ENCODE assay signal across 21 cellular contexts in genomic region chr5:176418251-176418650, GRCh38. TPM values are rescaled to one million over a fixed set of nuclear protein-coding genes. Genes with fewer than 3 reads are reported as not detected.
A peak's percentile ranks its signal among the peaks of the same experiment; 100 is the strongest.
DNase-seq lines count a peak whose midpoint lies in the region; TF ChIP-seq lines count a peak whose summit lies in the region.
"Had no signal": no experiment of that assay in that cellular context is flagged by ENCODE, and none has a peak within 500 bp of the region (broad histone marks: within the 10 kb centered on the region; RNA-seq: fewer than 3 reads in every experiment).

No MANE protein-coding gene starts in this region.

- H3K36me3 Mint-ChIP-seq in Caco-2 (ENCODE audit: insufficient read depth, unreplicated experiment) (peaks cover 15% of the 10 kb centered on the region), neural crest cell (ENCODE audit: low read depth) (peaks cover 2% of the 10 kb centered on the region)
- H3K36me3 Mint-ChIP-seq: immature natural killer cell had no signal

- H3K9me2 ChIP-seq in PC-9 (ENCODE audit: insufficient read depth), result no peaks in the 10 kb centered on the region

- CTCF ChIA-PET in Caco-2 (lab: Charles Lee), result interaction anchor here (1.2 to 1.5 kb wide), 2 partner anchors 30 to 119 kb away, joined by 3 to 14 read pairs; partner anchors contain the start of genes FAF2 and RNF44
- CTCF ChIA-PET in PC-9 (lab: Charles Lee), result interaction anchor here (0.7 to 1.5 kb wide), 4 partner anchors 13 to 125 kb away, joined by 4 to 7 read pairs (median 6); no protein-coding TSS in a partner anchor

- peaks cover 23% of the 10 kb centered on the region for H3K4me1 ChIP-seq in Caco-2
- H3K4me1 ChIP-seq in PC-9 (replicated peaks; ENCODE audit: insufficient read depth), result peaks cover 65% of the 10 kb centered on the region

- BruUV-seq in Caco-2 (replicated peaks; lab: Mats Ljungman, UMichigan), result no TSS peak
- no TSS peak for BruUV-seq in PC-9 (replicated peaks; lab: Mats Ljungman, UMichigan)

- H3K27me3 Mint-ChIP-seq in Caco-2 (ENCODE audit: insufficient read depth, unreplicated experiment), result no peaks in the 10 kb centered on the region
- peaks cover 34% of the 10 kb centered on the region for H3K27me3 Mint-ChIP-seq in neural crest cell (ENCODE audit: low read depth)

- peaks cover 29% of the 10 kb centered on the region for H3K79me2 ChIP-seq in PC-9 (ENCODE audit: low read depth)

- H3K4me3 Mint-ChIP-seq in Caco-2 (ENCODE audit: unreplicated experiment) (peak overlapping the region; percentile 12), neural crest cell (peak overlapping the region; percentile 41)
- H3K4me3 Mint-ChIP-seq: activated CD8-positive, alpha-beta T cell treated with anti-CD3 and anti-CD28 coated beads, Interleukin-2, amount 10 ng/mL, durations not matched to agents 7 days and 5 days; immature natural killer cell had no signal

- no peaks in the 10 kb centered on the region for H3K9me3 ChIP-seq in Caco-2
- H3K9me3 ChIP-seq in PC-9 (ENCODE audit: insufficient read depth, low read depth), result peaks cover 23% of the 10 kb centered on the region
- H3K9me3 ChIP-seq: lower lobe of right lung had no signal

- H3K36me3 ChIP-seq in Caco-2 (ENCODE audit: control insufficient read depth, insufficient read depth, low read length) (no peaks in the 10 kb centered on the region), PC-9 (ENCODE audit: low read depth) (no peaks in the 10 kb centered on the region)
- H3K36me3 ChIP-seq: cardiac muscle cell, lower lobe of right lung had no signal

- peaks cover 51% of the 10 kb centered on the region for H3F3A ChIP-seq in PC-9 (ENCODE audit: insufficient read depth, low read depth)

- DNase-seq in Caco-2, result peak; percentile 79 to 85
- peak; percentile 72 to 98 for DNase-seq in PC-9
- peak; percentile 98 for DNase-seq in epithelial cell of esophagus (ENCODE audit: low read depth)
- DNase-seq in neural crest cell (ENCODE audit: low read depth, low spot score), result no peak
- no peak for DNase-seq in COLO829 (ENCODE audit: low spot score)
- DNase-seq in T1000 (lab: John Stamatoyannopoulos, UW), result no peak
- no peak for DNase-seq in inferior parietal cortex (ENCODE audit: extremely low spot score)
- DNase-seq in NCI-H446 treated with DMSO at 0.1 percent for 48 hours (lab: John Stamatoyannopoulos, UW), result no peak
- DNase-seq: activated CD4-positive, alpha-beta T cell treated with anti-CD3 and anti-CD28 coated beads for 1 hour; activated CD8-positive, alpha-beta T cell treated with anti-CD3 and anti-CD28 coated beads, Interleukin-2, amount 10 ng/mL, durations not matched to agents 7 days and 5 days; activated T-cell treated with anti-CD3 and anti-CD28 coated beads, Interleukin-2, amount 50 U/mL, for 1 hour; amniotic stem cell; foreskin melanocyte; immature natural killer cell; lower lobe of right lung; MV-4-11; NCI-H1694; SHP77; stimulated activated CD4-positive, alpha-beta T cell treated with anti-CD3 and anti-CD28 coated beads, Interleukin-12 subunit alpha, Interleukin-12 subunit beta, amount 100 ng/mL, for 4 hours had no signal

- no peak for TF ChIP-seq CTCF in Caco-2 (IDR thresholded peaks at IDR 0.05; ENCODE audit: insufficient read depth in 1 of 2, low read depth in 1 of 2, low read length in 1 of 2, severe bottlenecking in 1 of 2, unreplicated experiment in 1 of 2)
- no peak for TF ChIP-seq CTCF in PC-9 (conservative IDR thresholded peaks at IDR 0.05)
- no peak for TF ChIP-seq CTCF in epithelial cell of esophagus (IDR thresholded peaks at IDR 0.05; ENCODE audit: insufficient read depth, low read depth, low read length, missing control alignments)
- no peak for TF ChIP-seq CTCF in neural crest cell (conservative IDR thresholded peaks at IDR 0.05)

- H3K9me3 Mint-ChIP-seq in Caco-2 (ENCODE audit: unreplicated experiment) (peaks cover 18% of the 10 kb centered on the region), neural crest cell (peaks cover 4% of the 10 kb centered on the region)
- H3K9me3 Mint-ChIP-seq: immature natural killer cell had no signal

- H4K20me1 ChIP-seq in PC-9 (ENCODE audit: insufficient read depth), result peaks cover 19% of the 10 kb centered on the region; the same call in 1 of the 2 replicates

- no peak overlapping the region for H2AFZ ChIP-seq in PC-9

- POLR2A ChIA-PET in Caco-2 (lab: Charles Lee) (interaction anchor here (3.7 kb wide), 1 partner anchor 30 kb away, joined by 23 read pairs; the partner anchor contains the start of gene FAF2), PC-9 (lab: Charles Lee; ENCODE audit: unreplicated experiment) (interaction anchor here (0.6 to 1.2 kb wide), 6 partner anchors 21 to 335 kb away, joined by 3 to 16 read pairs (median 4); partner anchors contain the start of gene KIAA1191)

- H3K4me3 ChIP-seq in Caco-2 (ENCODE audit: low read depth, low read length) (no peak overlapping the region), PC-9 (no peak overlapping the region; the same call in 1 of the 2 replicates), epithelial cell of esophagus (ENCODE audit: low read length) (no peak overlapping the region)
- H3K4me3 ChIP-seq: cardiac muscle cell, lower lobe of right lung had no signal

- intact Hi-C loops in Caco-2 (cut with micrococcal nuclease; ENCODE audit: unreplicated experiment), result loop anchor here (10.0 kb wide), 1 partner anchor 67 kb away; no protein-coding TSS in a partner anchor
- intact Hi-C loops in PC-9 (cut with micrococcal nuclease; ENCODE audit: unreplicated experiment), result loop anchor here (5.0 kb wide), 2 partner anchors 79 to 404 kb away; no protein-coding TSS in a partner anchor

- peak overlapping the region; percentile 63 for H3K4me2 ChIP-seq in PC-9

- H3K27ac Mint-ChIP-seq in Caco-2 (ENCODE audit: unreplicated experiment) (peak overlapping the region; percentile 32), neural crest cell (ENCODE audit: unreplicated experiment) (no peak overlapping the region)
- H3K27ac Mint-ChIP-seq: activated CD8-positive, alpha-beta T cell treated with anti-CD3 and anti-CD28 coated beads, Interleukin-2, amount 10 ng/mL, durations not matched to agents 7 days and 5 days had no signal

- H3K27ac ChIP-seq in PC-9, result peak overlapping the region; percentile 94
- H3K27ac ChIP-seq: cardiac muscle cell, lower lobe of right lung had no signal

- H3K27me3 ChIP-seq in Caco-2 (replicated peaks; ENCODE audit: control insufficient read depth, insufficient read depth, low read length) (no peaks in the 10 kb centered on the region), PC-9 (ENCODE audit: insufficient read depth, low read depth) (no peaks in the 10 kb centered on the region)
- H3K27me3 ChIP-seq: cardiac muscle cell had no signal

- H3K4me1 Mint-ChIP-seq in Caco-2 (ENCODE audit: low read depth, unreplicated experiment), result peaks cover 14% of the 10 kb centered on the region
- peaks cover 14% of the 10 kb centered on the region for H3K4me1 Mint-ChIP-seq in neural crest cell

RNA-seq across cellular contexts. Expression of gene CLTB, which starts 1.9 kb away (rescaled TPM):
- total RNA-seq in Caco-2 (2022) (78.9 and 80.0 TPM in 2 replicates), PC-9 (2021) (123 and 126 TPM in 2 replicates), neural crest cell (31.6 and 36.0 TPM in 2 replicates)

RNA-seq across cellular contexts. Expression of gene HIGD2A, which starts 29.7 kb away (rescaled TPM):
- total RNA-seq in Caco-2 (2022) (110 and 118 TPM in 2 replicates), PC-9 (2021) (133 and 149 TPM in 2 replicates), neural crest cell (91.2 and 92.5 TPM in 2 replicates)

RNA-seq across cellular contexts. Expression of gene NOP16, which starts 29.9 kb away (rescaled TPM):
- 48.0 and 56.4 TPM in 2 replicates for total RNA-seq in Caco-2 (2022)
- total RNA-seq in PC-9 (2021), result 31.5 and 35.8 TPM in 2 replicates
- 40.9 and 42.4 TPM in 2 replicates for total RNA-seq in neural crest cell

RNA-seq across cellular contexts. Expression of gene FAF2, which starts 29.9 kb away (rescaled TPM):
- total RNA-seq in Caco-2 (2022) (55.5 and 57.9 TPM in 2 replicates), PC-9 (2021) (41.2 and 59.7 TPM in 2 replicates), neural crest cell (49.3 and 50.3 TPM in 2 replicates)

RNA-seq across cellular contexts. Expression of gene ARL10, which starts 53.0 kb away (rescaled TPM):
- total RNA-seq in Caco-2 (2022), result 2.1 and 2.3 TPM in 2 replicates
- 0.85 and 1.2 TPM in 2 replicates for total RNA-seq in PC-9 (2021)
- total RNA-seq in neural crest cell, result 37.2 and 40.0 TPM in 2 replicates
- total RNA-seq: H4 had no signal

Comparison
In these comparisons a context has a peak if more than half of its experiments do, and no peak if none do; other contexts are left out.
1. DNase-seq: peak in Caco-2 (2 of 2), PC-9 (2 of 2) and epithelial cell of esophagus (single experiment); none in neural crest cell (single experiment), COLO829 (single experiment), T1000 (single experiment), inferior parietal cortex (single experiment) and NCI-H446 treated with DMSO at 0.1 percent for 48 hours (single experiment).